In the genomic region with DNA sequence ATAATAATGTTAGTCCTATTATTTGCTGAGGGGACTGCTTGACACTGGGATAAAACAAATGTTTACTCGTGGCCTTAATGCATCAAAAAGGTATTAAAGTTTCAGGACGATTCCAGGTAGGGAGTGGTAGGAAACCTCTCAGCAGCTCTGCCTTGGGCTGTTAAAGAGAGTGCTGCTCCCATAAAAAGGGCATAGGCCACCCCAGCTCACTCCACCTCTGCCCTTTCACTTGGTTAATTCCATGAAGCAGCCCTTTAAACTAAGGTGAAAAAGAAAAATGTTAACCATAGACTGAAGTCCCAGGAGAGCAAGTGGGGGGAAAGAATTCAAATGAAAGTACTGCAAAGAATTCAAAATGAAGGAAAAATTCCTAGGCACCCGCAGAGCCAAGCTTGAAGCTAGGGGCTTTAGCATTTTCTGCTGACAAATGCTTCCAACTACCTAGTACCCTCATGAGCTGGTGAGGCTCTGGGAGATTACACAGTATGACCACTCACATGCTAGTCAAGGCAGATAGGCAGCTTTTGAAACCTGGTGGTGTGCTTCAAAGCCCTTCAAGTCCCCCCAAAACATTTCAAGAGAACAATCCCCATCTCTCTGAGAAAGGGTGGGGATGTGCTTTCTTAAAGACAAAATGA, we compare ENCODE assay signal across 10 cellular contexts. TPM values are rescaled to one million over a fixed set of nuclear protein-coding genes. Genes with fewer than 3 reads are reported as not detected.
DNase-seq lines count a peak whose midpoint lies in the region; ATAC-seq, FAIRE-seq and TF ChIP-seq lines count a peak whose summit lies in the region.
"Had no signal": no experiment of that assay in that cellular context is flagged by ENCODE, and none has a peak within 500 bp of the region (broad histone marks: within the 10 kb centered on the region; RNA-seq: fewer than 3 reads in every experiment).

No MANE protein-coding gene starts in this region.

- H3K27me3 ChIP-seq in H1 (replicated peaks in 1 of 4; ENCODE audit: control insufficient read depth in 3 of 4, extremely low read depth in 1 of 4, insufficient read depth in 3 of 4, low read length in 3 of 4) (peaks cover 0 to 7% (median 2%) of the 10 kb centered on the region in 4 experiments; a peak in 6 of 7 replicates), spleen (replicated peaks in 1 of 7) (no peaks in the 10 kb centered on the region)

- no peak overlapping the region for H3K27ac ChIP-seq in H1 (ENCODE audit: low read depth, low read length)
- H3K27ac ChIP-seq in spleen, result peak overlapping the region; percentile 1 to 83 (median 78)
- H3K27ac ChIP-seq: 22Rv1 had no signal

- no peaks in the 10 kb centered on the region for H3K79me2 ChIP-seq in H1 (ENCODE audit: control insufficient read depth in 1 of 2, insufficient read depth in 2 of 2, low read length in 2 of 2)

- H3K56ac ChIP-seq in H1 (replicated peaks; ENCODE audit: insufficient read length, low read depth, low read length), result no peak overlapping the region

- H4K8ac ChIP-seq in H1 (ENCODE audit: extremely low read depth, insufficient read depth, low read length), result no peak overlapping the region

- peak overlapping the region in 1 of 2 experiments; percentile 8; a peak in 1 of 4 replicates for H3K4me2 ChIP-seq in H1 (ENCODE audit: insufficient read depth in 1 of 2, low read depth in 2 of 2, low read length in 2 of 2)

- H3K18ac ChIP-seq in H1 (ENCODE audit: extremely low read depth, low read length), result no peak overlapping the region

- peak overlapping the region; percentile 28; the same call in 1 of the 2 replicates for H2AFZ ChIP-seq in H1 (ENCODE audit: low read length)

- no peak for TF ChIP-seq CTCF in H1 (IDR thresholded peaks at IDR 0.05; ENCODE audit: control extremely low read depth in 1 of 3, insufficient read depth in 1 of 3, low read depth in 1 of 3, low read length in 3 of 3)
- no peak for TF ChIP-seq CTCF in spleen (IDR thresholded peaks at IDR 0.05 in 8 of 11, conservative IDR thresholded peaks at IDR 0.05 in 3 of 11)

- POLR2A ChIA-PET in H1 (lab: Charles Lee; ENCODE audit: partially characterized antibody), result interaction anchor here (0.7 to 5.1 kb wide), 4 partner anchors 8 to 197 kb away, joined by 3 to 28 read pairs (median 4); a partner anchor contains a TSS

- H2BK12ac ChIP-seq in H1 (ENCODE audit: low read depth, low read length), result no peak overlapping the region

- no peak overlapping the region for H4K91ac ChIP-seq in H1 (replicated peaks; ENCODE audit: insufficient read length, low read length)

- H3K79me1 ChIP-seq in H1 (ENCODE audit: low read depth, low read length), result no peaks in the 10 kb centered on the region

- H3K4me1 ChIP-seq in H1 (replicated peaks in 1 of 4; ENCODE audit: control insufficient read depth in 3 of 4, insufficient read depth in 4 of 4, low read length in 3 of 4) (peaks cover 4 to 11% (median 6%) of the 10 kb centered on the region in 4 experiments; a peak in 4 of 7 replicates), spleen (peaks cover 52 to 97% (median 80%) of the 10 kb centered on the region in 6 donors)

- H3K36me3 ChIP-seq in H1 (ENCODE audit: control insufficient read depth in 2 of 4, insufficient read depth in 4 of 4, low read length in 3 of 4) (no peaks in the 10 kb centered on the region), spleen (peaks cover 0 to 5% (median 0%) of the 10 kb centered on the region in 6 donors)

- peak; percentile 52 for DNase-seq in NCI-H2227 (lab: John Stamatoyannopoulos, UW; ENCODE audit: unreplicated experiment)
- no peak for DNase-seq in NCI-H2227 treated with DMSO at 0.1 percent for 48 hours (lab: John Stamatoyannopoulos, UW)
- no peak for DNase-seq in H1 (ENCODE audit: low read depth in 1 of 2, low spot score in 2 of 2)
- no peak for DNase-seq in spleen
- no peak for DNase-seq in cerebellum (ENCODE audit: low spot score)
- DNase-seq in SHP77 treated with DMSO at 0.1 percent for 48 hours (lab: John Stamatoyannopoulos, UW), result no peak

- no peaks in the 10 kb centered on the region for H4K20me1 ChIP-seq in H1 (replicated peaks in 1 of 2; ENCODE audit: control insufficient read depth in 1 of 2, insufficient read depth in 2 of 2, low read length in 2 of 2)

- no peak for TF ChIP-seq POLR2A in H1 (IDR thresholded peaks at IDR 0.05; ENCODE audit: control extremely low read depth in 1 of 2, low read depth in 2 of 2, low read length in 2 of 2)
- TF ChIP-seq POLR2A in spleen (IDR thresholded peaks at IDR 0.05), result no peak

- no peak overlapping the region for H2BK15ac ChIP-seq in H1 (ENCODE audit: low read length)

- H3K4ac ChIP-seq in H1 (replicated peaks; ENCODE audit: insufficient read length, low read depth, low read length), result no peak overlapping the region

- peak; percentile 23 for ATAC-seq in HG03103 (IDR thresholded peaks at IDR 0.05; ENCODE audit: low read depth, unreplicated experiment)
- ATAC-seq in HG03342 (IDR thresholded peaks at IDR 0.05; ENCODE audit: unreplicated experiment), result no peak

- H2BK20ac ChIP-seq in H1 (ENCODE audit: low read length), result peak overlapping the region; percentile 29; the same call in 1 of the 2 replicates

- TF ChIP-seq RAD21 in H1 (IDR thresholded peaks at IDR 0.05 in 1 of 2, conservative IDR thresholded peaks at IDR 0.05 in 1 of 2; ENCODE audit: low read depth in 2 of 2, low read length in 2 of 2), result no peak

- H3K9ac ChIP-seq in H1 (replicated peaks in 1 of 4; ENCODE audit: extremely low read depth in 1 of 4, low read depth in 3 of 4, low read length in 3 of 4), result peak overlapping the region in 1 of 4 experiments; percentile 15; a peak in 1 of 7 replicates

- H3K23me2 ChIP-seq in H1 (ENCODE audit: low read depth, low read length), result no peaks in the 10 kb centered on the region

- H4K5ac ChIP-seq in H1 (ENCODE audit: insufficient read length, low read depth, low read length), result no peak overlapping the region

- intact Hi-C loops in spleen (cut with DNase I; ENCODE audit: low total_unique reads), result no loop called here

- FAIRE-seq in H1 (lab: Jason Lieb, UNC), result no peak
- FAIRE-seq: islet of Langerhans had no signal

- H2BK120ac ChIP-seq in H1 (replicated peaks; ENCODE audit: low read depth, low read length), result no peak overlapping the region

- CTCF ChIA-PET in H1 (lab: Charles Lee; ENCODE audit: partially characterized antibody), result interaction anchor here (0.6 to 2.4 kb wide), 4 partner anchors 13 to 185 kb away, joined by 3 to 9 read pairs (median 3); no protein-coding TSS in a partner anchor

- no peak overlapping the region for H3K14ac ChIP-seq in H1 (ENCODE audit: insufficient read length)

- 67% methylated on average over 3 of the region's 3 CpGs; no CpG with 5 or more reads in 1 of the 2 experiments for WGBS in H1 (ENCODE audit: extremely low coverage in 1 of 2, insufficient coverage in 1 of 2, insufficient read length in 1 of 2, insufficient replicate concordance in 2 of 2, low coverage in 1 of 2, low lambda C conversion rate in 2 of 2, missing lambda C conversion rate in 1 of 2), 2 experiments
- WGBS in spleen, 5 donors, result 72 to 92% (median 88%) methylated on average over 3 of the region's 3 CpGs

- H2AK5ac ChIP-seq in H1 (ENCODE audit: low read depth, low read length), result no peak overlapping the region

- H3K4me3 ChIP-seq in H1 (ENCODE audit: extremely low read depth in 1 of 4, insufficient read depth in 2 of 4, low read depth in 3 of 4, low read length in 4 of 4), result no peak overlapping the region
- peak overlapping the region in 2 of 8 donors; percentile 14 to 27 for H3K4me3 ChIP-seq in spleen

- no peaks in the 10 kb centered on the region for H3K9me3 ChIP-seq in H1 (ENCODE audit: insufficient read depth in 2 of 2, low read depth in 1 of 2, low read length in 1 of 2)
- no peaks in the 10 kb centered on the region for H3K9me3 ChIP-seq in spleen

- H3K23ac ChIP-seq in H1 (ENCODE audit: insufficient read length), result no peak overlapping the region

- no peak overlapping the region for H2BK5ac ChIP-seq in H1 (ENCODE audit: low read depth, low read length)

- no peak for TF ChIP-seq EP300 in H1 (IDR thresholded peaks at IDR 0.05; ENCODE audit: borderline replicate concordance in 1 of 2, low read depth in 2 of 2, low read length in 2 of 2)

TF ChIP-seq in H1, 55 proteins besides CTCF, POLR2A, EP300 and RAD21:
- TF ChIP-seq TEAD4 (IDR thresholded peaks at IDR 0.05; ENCODE audit: low read depth, low read length) (no peak), SP4 (IDR thresholded peaks at IDR 0.05; ENCODE audit: low read length) (no peak), TAF7 (optimal IDR thresholded peaks at IDR 0.05; ENCODE audit: borderline replicate concordance, low read depth, low read length) (no peak)

RNA-seq across cellular contexts. Expression of a gene that starts 8.5 kb away (rescaled TPM):
- total RNA-seq in H1 (2021; fragmentation: NEBNext Ultra II Directional; extraction: Animal tissue kit (Norgen Biotek cat#: 25700)), result 0.82 and 0.98 TPM in 2 replicates
- polyA plus RNA-seq in H1 (2011; rRNA removed) (0.47 TPM in 2 replicates), spleen (10 to 100 TPM in 2 of 3 donors, 1 to 10 TPM in 1; 7.1 to 12.6 (median 12.4) TPM)
- 0.71 TPM for polyA plus RNA-seq in H1 (2011; cell fraction: cytosol; rRNA removed)
- polyA plus RNA-seq in H1 (2011; cell fraction: nucleus; rRNA removed), result 0.47 TPM
- polyA plus RNA-seq in H1 (2012, experiment 1 of 2), result 0.39 to 0.98 TPM (median 0.61 TPM) in 4 replicates
- polyA plus RNA-seq in H1 (2012, experiment 2 of 2), result 0.03 TPM
- 0.49 TPM for polyA plus RNA-seq in H1 (2013, experiment 1 of 2)
- polyA plus RNA-seq in H1 (2013, experiment 2 of 2), result 0.55 TPM
- polyA minus RNA-seq in H1 (2011; rRNA and poly(A)+ RNA removed), result 0.66 and 0.76 TPM in 2 replicates
- polyA minus RNA-seq in H1 (2011; cell fraction: cytosol; rRNA and poly(A)+ RNA removed), result 0.95 TPM
- 1.2 TPM for polyA minus RNA-seq in H1 (2011; cell fraction: nucleus; rRNA and poly(A)+ RNA removed)
- total RNA-seq in spleen (10 to 100 TPM; 13.5 to 74.8 (median 50.4) TPM), cerebellum (2.8 TPM)
